ENCODE assay signal across 15 cellular contexts in the genomic region with DNA sequence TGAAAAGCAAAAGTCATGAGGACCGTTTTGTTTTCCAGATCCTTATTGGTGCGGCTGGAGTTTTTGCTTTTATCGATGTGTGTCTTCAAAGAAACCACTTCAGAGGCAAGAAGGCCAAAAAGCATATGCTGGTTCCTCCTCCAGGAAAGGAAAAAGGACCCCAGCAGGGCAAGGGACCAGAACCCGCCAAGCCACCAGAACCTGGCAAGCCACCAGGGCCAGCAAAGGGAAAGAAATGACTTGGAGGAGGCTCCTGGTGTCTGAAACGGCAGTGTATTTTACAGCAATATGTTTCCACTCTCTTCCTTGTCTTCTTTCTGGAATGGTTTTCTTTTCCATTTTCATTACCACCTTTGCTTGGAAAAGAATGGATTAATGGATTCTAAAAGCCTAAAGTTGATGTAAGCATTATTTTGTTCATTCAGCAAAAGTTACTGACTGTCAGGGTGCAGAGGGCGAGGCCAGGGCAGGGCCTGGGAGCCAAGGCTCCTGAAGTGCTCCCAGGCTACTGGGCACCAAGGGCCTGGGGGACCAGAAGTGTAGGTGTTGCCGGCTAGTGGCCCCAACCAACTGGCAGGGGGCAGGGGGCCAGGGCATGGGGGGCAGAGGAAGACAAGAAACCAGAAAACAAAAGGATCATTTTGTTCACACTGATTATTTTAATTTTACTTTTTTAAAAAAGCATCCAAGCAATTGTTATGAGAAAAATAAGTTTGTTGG. TPM values are rescaled to one million over a fixed set of nuclear protein-coding genes. Genes with fewer than 3 reads are reported as not detected.
DNase-seq lines count a peak whose midpoint lies in the region; ATAC-seq and TF ChIP-seq lines count a peak whose summit lies in the region.
"Had no signal": no experiment of that assay in that cellular context is flagged by ENCODE, and none has a peak within 500 bp of the region (broad histone marks: within the 10 kb centered on the region; RNA-seq: fewer than 3 reads in every experiment).

No MANE protein-coding gene starts in this region.

- TF ChIP-seq CTCF in nephron progenitor cell (IDR thresholded peaks at IDR 0.05): no peak

- H3K36me3 Mint-ChIP-seq in activated CD4-positive, alpha-beta T cell treated with anti-CD3 and anti-CD28 coated beads, Interleukin-2, amount 10 ng/mL, durations not matched to agents 24 days and 14 days (ENCODE audit: low read depth): peaks cover 2% of the 10 kb centered on the region
- no peaks in the 10 kb centered on the region for H3K36me3 Mint-ChIP-seq in activated naive CD8-positive, alpha-beta T cell
- H3K36me3 Mint-ChIP-seq in nephron progenitor cell (ENCODE audit: low read depth): no peaks in the 10 kb centered on the region
- H3K36me3 Mint-ChIP-seq in activated T-cell treated with anti-CD3 and anti-CD28 coated beads, Interleukin-2, amount 50 U/mL, for 72 hours (ENCODE audit: insufficient read depth in 2 of 2): no peaks in the 10 kb centered on the region

- H3K27me3 Mint-ChIP-seq in activated CD4-positive, alpha-beta T cell treated with anti-CD3 and anti-CD28 coated beads, Interleukin-2, amount 10 ng/mL, durations not matched to agents 24 days and 14 days: no peaks in the 10 kb centered on the region
- no peaks in the 10 kb centered on the region for H3K27me3 Mint-ChIP-seq in activated naive CD8-positive, alpha-beta T cell
- peaks cover 16% of the 10 kb centered on the region for H3K27me3 Mint-ChIP-seq in nephron progenitor cell (ENCODE audit: low read depth, poor library complexity)
- H3K27me3 Mint-ChIP-seq in activated T-cell treated with anti-CD3 and anti-CD28 coated beads, Interleukin-2, amount 50 U/mL, for 72 hours (ENCODE audit: low read depth): no peaks in the 10 kb centered on the region

- peaks cover 34% of the 10 kb centered on the region for H3K4me1 Mint-ChIP-seq in activated CD4-positive, alpha-beta T cell treated with anti-CD3 and anti-CD28 coated beads, Interleukin-2, amount 10 ng/mL, durations not matched to agents 24 days and 14 days
- peaks cover 28% of the 10 kb centered on the region for H3K4me1 Mint-ChIP-seq in activated naive CD8-positive, alpha-beta T cell (ENCODE audit: low read depth)
- peaks cover 24% of the 10 kb centered on the region for H3K4me1 Mint-ChIP-seq in nephron progenitor cell
- H3K4me1 Mint-ChIP-seq in activated T-cell treated with anti-CD3 and anti-CD28 coated beads, Interleukin-2, amount 50 U/mL, for 72 hours (ENCODE audit: low read depth): peaks cover 49% of the 10 kb centered on the region

- peak overlapping the region; percentile 64 for H3K4me3 Mint-ChIP-seq in activated CD4-positive, alpha-beta T cell treated with anti-CD3 and anti-CD28 coated beads, Interleukin-2, amount 10 ng/mL, durations not matched to agents 24 days and 14 days
- H3K4me3 Mint-ChIP-seq in activated naive CD8-positive, alpha-beta T cell: no peak overlapping the region
- no peak overlapping the region for H3K4me3 Mint-ChIP-seq in nephron progenitor cell
- H3K4me3 Mint-ChIP-seq in activated T-cell treated with anti-CD3 and anti-CD28 coated beads, Interleukin-2, amount 50 U/mL, for 72 hours: peak overlapping the region in 1 of 2 donors; percentile 59

- DNase-seq in activated CD4-positive, alpha-beta T cell treated with anti-CD3 and anti-CD28 coated beads, Interleukin-2, amount 10 ng/mL, durations not matched to agents 24 days and 14 days: peak; percentile 62
- DNase-seq in activated CD4-positive, alpha-beta T cell treated with anti-CD3 and anti-CD28 coated beads, Interleukin-2, amount 50 U/mL, for 4 hours: no peak
- DNase-seq in nephron progenitor cell (no peak), NCI-H510A treated with DMSO at 0.1 percent for 48 hours (lab: John Stamatoyannopoulos, UW) (no peak)
- DNase-seq in activated T-cell treated with anti-CD3 and anti-CD28 coated beads, Interleukin-2, amount 50 U/mL, for 72 hours: no peak
- DNase-seq: activated CD4-positive, alpha-beta T cell treated with anti-CD3 and anti-CD28 coated beads for 48 hours; activated effector memory CD4-positive, alpha-beta T cell treated with anti-CD3 and anti-CD28 coated beads, Interleukin-2, amount 50 U/mL, for 16 hours; brain microvascular endothelial cell; Caco-2; foreskin fibroblast; NCI-H2029; NCI-H748 treated with DMSO at 0.1 percent for 48 hours had no signal

- intact Hi-C loops in activated CD4-positive, alpha-beta T cell treated with anti-CD3 and anti-CD28 coated beads, Interleukin-2, amount 10 ng/mL, durations not matched to agents 24 days and 14 days (cut with micrococcal nuclease): loop anchor here (2.0 kb wide), 1 partner anchor 35 kb away; a partner anchor contains a TSS

- ATAC-seq in activated T-cell treated with anti-CD3 and anti-CD28 coated beads, Interleukin-2, amount 50 U/mL, for 72 hours (replicated peaks in 1 of 2): no peak

- H3K9me3 Mint-ChIP-seq in activated CD4-positive, alpha-beta T cell treated with anti-CD3 and anti-CD28 coated beads, Interleukin-2, amount 10 ng/mL, durations not matched to agents 24 days and 14 days: no peaks in the 10 kb centered on the region
- no peaks in the 10 kb centered on the region for H3K9me3 Mint-ChIP-seq in activated naive CD8-positive, alpha-beta T cell (ENCODE audit: low read depth)
- H3K9me3 Mint-ChIP-seq in nephron progenitor cell: no peaks in the 10 kb centered on the region
- no peaks in the 10 kb centered on the region for H3K9me3 Mint-ChIP-seq in activated T-cell treated with anti-CD3 and anti-CD28 coated beads, Interleukin-2, amount 50 U/mL, for 72 hours

- peak overlapping the region; percentile 2 for H3K27ac Mint-ChIP-seq in activated CD4-positive, alpha-beta T cell treated with anti-CD3 and anti-CD28 coated beads, Interleukin-2, amount 10 ng/mL, durations not matched to agents 24 days and 14 days
- peak overlapping the region; percentile 29 for H3K27ac Mint-ChIP-seq in activated naive CD8-positive, alpha-beta T cell
- peak overlapping the region; percentile 34 for H3K27ac Mint-ChIP-seq in nephron progenitor cell
- no peak overlapping the region for H3K27ac Mint-ChIP-seq in activated T-cell treated with anti-CD3 and anti-CD28 coated beads, Interleukin-2, amount 50 U/mL, for 72 hours

RNA-seq across cellular contexts. Expression of a gene that starts 8.8 kb away (rescaled TPM):
- 0.51 and 0.95 TPM in 2 replicates for total RNA-seq in activated CD4-positive, alpha-beta T cell treated with anti-CD3 and anti-CD28 coated beads, Interleukin-2, amount 10 ng/mL, durations not matched to agents 24 days and 14 days
- total RNA-seq in activated T-cell treated with anti-CD3 and anti-CD28 coated beads, Interleukin-2, amount 50 U/mL, for 72 hours: 1 to 10 TPM in 1 of 2 donors, under 1 TPM in 1; 0.31 to 1.2 TPM
- total RNA-seq: Caco-2, M059J, suprapubic skin had no signal

RNA-seq across cellular contexts. Expression of a gene that starts 16.5 kb away (rescaled TPM):
- 95.6 and 100 TPM in 2 replicates for total RNA-seq in activated CD4-positive, alpha-beta T cell treated with anti-CD3 and anti-CD28 coated beads, Interleukin-2, amount 10 ng/mL, durations not matched to agents 24 days and 14 days
- total RNA-seq in activated T-cell treated with anti-CD3 and anti-CD28 coated beads, Interleukin-2, amount 50 U/mL, for 72 hours: 10 to 100 TPM; 82.4 to 90.6 TPM

RNA-seq across cellular contexts. Expression of a gene that starts 21.8 kb away (rescaled TPM):
- 12.2 and 13.6 TPM in 2 replicates for total RNA-seq in activated CD4-positive, alpha-beta T cell treated with anti-CD3 and anti-CD28 coated beads, Interleukin-2, amount 10 ng/mL, durations not matched to agents 24 days and 14 days
- total RNA-seq in activated T-cell treated with anti-CD3 and anti-CD28 coated beads, Interleukin-2, amount 50 U/mL, for 72 hours: 10 to 100 TPM; 10.1 to 14.4 TPM

RNA-seq across cellular contexts. Expression of a gene that starts 35.7 kb away (rescaled TPM):
- 145 and 146 TPM in 2 replicates for total RNA-seq in activated CD4-positive, alpha-beta T cell treated with anti-CD3 and anti-CD28 coated beads, Interleukin-2, amount 10 ng/mL, durations not matched to agents 24 days and 14 days
- 100 to 1,000 TPM; 163 to 172 TPM for total RNA-seq in activated T-cell treated with anti-CD3 and anti-CD28 coated beads, Interleukin-2, amount 50 U/mL, for 72 hours

RNA-seq across cellular contexts. Expression of a gene that starts 38.1 kb away (rescaled TPM):
- total RNA-seq in activated CD4-positive, alpha-beta T cell treated with anti-CD3 and anti-CD28 coated beads, Interleukin-2, amount 10 ng/mL, durations not matched to agents 24 days and 14 days: 5.8 and 6.7 TPM in 2 replicates
- 10 to 100 TPM; 16.4 to 16.6 TPM for total RNA-seq in activated T-cell treated with anti-CD3 and anti-CD28 coated beads, Interleukin-2, amount 50 U/mL, for 72 hours
